ENCODE assay signal across 1 cellular context in the genomic region with DNA sequence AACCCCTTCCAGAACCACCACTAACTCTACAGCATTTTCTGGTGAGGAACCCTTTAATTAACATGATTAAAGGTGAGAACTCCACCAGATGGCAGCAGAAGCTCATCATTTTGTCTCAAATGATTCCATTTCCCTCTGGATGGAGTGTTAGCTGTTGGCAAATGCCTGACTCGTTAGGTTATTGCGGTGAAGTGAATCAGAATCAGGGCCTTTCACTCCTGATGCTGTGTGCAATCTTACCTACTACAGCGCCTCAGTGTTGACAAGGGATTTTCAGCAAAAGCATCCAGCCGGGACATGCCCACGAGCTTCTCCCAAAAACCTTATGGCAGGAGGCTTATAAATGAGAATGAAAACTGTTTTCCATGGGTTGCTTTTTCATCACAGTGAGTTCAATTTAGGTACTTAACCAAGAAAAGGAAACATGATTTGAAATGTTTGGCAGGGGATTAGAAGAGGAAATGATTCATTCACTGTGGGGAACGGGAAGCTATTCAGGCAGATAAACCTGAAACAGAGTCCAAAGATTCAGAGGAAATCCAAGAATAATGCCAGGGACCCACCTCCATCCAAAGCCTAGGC.
A peak's percentile ranks its signal among the peaks of the same experiment; 100 is the strongest.
TF ChIP-seq lines count a peak whose summit lies in the region.

No MANE protein-coding gene starts in this region.

TF ChIP-seq in HCT116, 20 proteins besides CTCF, POLR2A, EP300 and RAD21 (continued from another document):
- TF ChIP-seq TCF7L2 (IDR thresholded peaks at IDR 0.05; ENCODE audit: borderline replicate concordance, extremely low read depth, insufficient read depth, insufficient read length) (no peak), YY1 (IDR thresholded peaks at IDR 0.05; ENCODE audit: extremely low read depth, insufficient replicate concordance, low read depth, low read length) (no peak), SIN3A (IDR thresholded peaks at IDR 0.05; ENCODE audit: low read depth) (no peak), CBX3 (IDR thresholded peaks at IDR 0.05; ENCODE audit: low read depth) (peak; percentile 55; the same call in 1 of the 2 replicates), ZFX (IDR thresholded peaks at IDR 0.05) (no peak), JUND (IDR thresholded peaks at IDR 0.05) (no peak; the same call in 1 of the 2 replicates), POLR2AphosphoS5 (IDR thresholded peaks at IDR 0.05; ENCODE audit: low read depth, low read length) (no peak)
- TF ChIP-seq, protein P1, sequence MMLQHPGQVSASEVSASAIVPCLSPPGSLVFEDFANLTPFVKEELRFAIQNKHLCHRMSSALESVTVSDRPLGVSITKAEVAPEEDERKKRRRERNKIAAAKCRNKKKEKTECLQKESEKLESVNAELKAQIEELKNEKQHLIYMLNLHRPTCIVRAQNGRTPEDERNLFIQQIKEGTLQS (IDR thresholded peaks at IDR 0.05), result no peak
